ENCODE assay signal across 17 cellular contexts in the genomic region with DNA sequence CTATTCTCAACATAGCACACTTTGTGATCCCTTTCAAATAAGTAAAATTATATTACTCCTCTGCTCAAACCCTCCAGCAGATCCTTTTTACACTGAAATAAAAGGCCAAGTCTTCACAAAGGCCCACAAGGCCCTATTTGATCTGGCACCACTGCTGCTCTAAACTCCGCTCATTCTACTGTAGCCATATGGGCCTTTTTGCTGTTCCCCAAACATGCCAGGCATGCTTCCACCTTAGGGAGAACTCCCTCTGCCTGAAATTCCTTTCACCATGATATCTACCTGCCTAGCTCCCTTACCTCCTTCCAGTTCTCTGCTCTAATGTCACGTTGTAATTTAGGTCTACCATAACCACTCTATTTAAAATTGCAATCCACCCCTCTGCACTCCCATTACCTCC. TPM values are rescaled to one million over a fixed set of nuclear protein-coding genes. Genes with fewer than 3 reads are reported as not detected.
DNase-seq lines count a peak whose midpoint lies in the region; ATAC-seq and TF ChIP-seq lines count a peak whose summit lies in the region.
"Had no signal": no experiment of that assay in that cellular context is flagged by ENCODE, and none has a peak within 500 bp of the region (broad histone marks: within the 10 kb centered on the region; RNA-seq: fewer than 3 reads in every experiment).

No MANE protein-coding gene starts in this region.

- DNase-seq in G401 (ENCODE audit: low spot score) (peak; percentile 79), cerebellar cortex (ENCODE audit: low spot score) (peak; percentile 76), gastrocnemius medialis (no peak), hypothalamus (lab: John Stamatoyannopoulos, UW) (no peak)
- DNase-seq: AML-193; Caco-2; Calu3; CD4-positive, alpha-beta T cell; CD8-positive, alpha-beta T cell; DND-41; EL; GF-D8 had no signal

- in situ Hi-C loops in G401 (cut with HindIII; ENCODE audit: low sequenced_read_pairs) (no loop called here), gastrocnemius medialis (cut with MboI; ENCODE audit: low sequenced_read_pairs in 4 of 4) (no loop called here)

- TF ChIP-seq CTCF in gastrocnemius medialis (IDR thresholded peaks at IDR 0.05 in 4 of 5, conservative IDR thresholded peaks at IDR 0.05 in 1 of 5): no peak

- H3K9me3 ChIP-seq in gastrocnemius medialis: no peaks in the 10 kb centered on the region
- H3K9me3 ChIP-seq: A549; BLaER1 treated with 17β-estradiol and CSF1 and Interleukin-3, amounts not matched to agents 10 nM and 100 nM had no signal

- H3K27me3 ChIP-seq in gastrocnemius medialis: no peaks in the 10 kb centered on the region
- H3K27me3 ChIP-seq: BLaER1 treated with 17β-estradiol and CSF1 and Interleukin-3, amounts not matched to agents 10 nM and 100 nM had no signal

- H3K27ac ChIP-seq in gastrocnemius medialis: peak overlapping the region; percentile 3 to 96 (median 94)
- H3K27ac ChIP-seq: 22Rv1; A549; BLaER1 treated with 17β-estradiol and CSF1 and Interleukin-3, amounts not matched to agents 10 nM and 100 nM; C4-2B had no signal

- H3K36me3 ChIP-seq in gastrocnemius medialis: no peaks in the 10 kb centered on the region
- H3K36me3 ChIP-seq: BLaER1 treated with 17β-estradiol and CSF1 and Interleukin-3, amounts not matched to agents 10 nM and 100 nM had no signal

- intact Hi-C loops in gastrocnemius medialis (cut with DNase I; ENCODE audit: low total_unique reads): no loop called here

- ATAC-seq in gastrocnemius medialis (no peak), GM21529 (IDR thresholded peaks at IDR 0.05; ENCODE audit: unreplicated experiment) (no peak)
- ATAC-seq: A549; CD8-positive, alpha-beta T cell had no signal

- no peak overlapping the region for H3K4me3 ChIP-seq in gastrocnemius medialis
- H3K4me3 ChIP-seq: A549; BLaER1 treated with 17β-estradiol and CSF1 and Interleukin-3, amounts not matched to agents 10 nM and 100 nM had no signal

- peaks cover 56 to 74% of the 10 kb centered on the region in 2 donors for H3K4me1 ChIP-seq in gastrocnemius medialis
- H3K4me1 ChIP-seq: A549; BLaER1 treated with 17β-estradiol and CSF1 and Interleukin-3, amounts not matched to agents 10 nM and 100 nM had no signal

- no peak for TF ChIP-seq POLR2A in gastrocnemius medialis (IDR thresholded peaks at IDR 0.05)

RNA-seq across cellular contexts. Expression of gene NRG2, which starts 28.3 kb away (rescaled TPM):
- 1.5 and 2.0 TPM in 2 replicates for total RNA-seq in G401 (2014; rRNA removed; shearing (Covaris generic))
- 10 to 100 TPM; 10.3 to 28.8 (median 20.0) TPM for total RNA-seq in gastrocnemius medialis

Comparison
In these comparisons a context has a peak if more than half of its experiments do, and no peak if none do; other contexts are left out.
1. DNase-seq: peak in G401 (single experiment) and cerebellar cortex (single experiment); none in gastrocnemius medialis (0 of 2) and hypothalamus (0 of 51).